Comparison of ENCODE assay signal across 8 cellular contexts in the genomic region with DNA sequence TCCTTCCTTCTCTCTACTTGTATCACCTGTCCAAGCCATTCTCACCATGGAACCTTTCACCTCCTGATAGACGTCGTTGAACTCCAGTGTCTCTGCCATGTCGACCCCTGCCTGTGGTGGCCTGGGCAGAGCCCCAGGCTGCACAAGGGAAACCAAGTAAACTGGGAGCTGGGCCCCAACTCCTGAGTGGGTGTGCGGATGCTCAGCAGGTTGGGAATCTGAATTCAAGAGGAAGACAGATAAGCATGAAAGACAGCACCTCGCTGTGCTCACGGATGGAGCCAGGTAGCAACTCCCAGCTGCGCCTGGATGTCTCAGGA. TPM values are rescaled to one million over a fixed set of nuclear protein-coding genes. Genes with fewer than 3 reads are reported as not detected.
A peak's percentile ranks its signal among the peaks of the same experiment; 100 is the strongest.
DNase-seq lines count a peak whose midpoint lies in the region; ATAC-seq, FAIRE-seq and TF ChIP-seq lines count a peak whose summit lies in the region.

No MANE protein-coding gene starts in this region.

- intact Hi-C loops in pancreas (cut with DNase I) = no loop called here

- H3K9ac ChIP-seq in Karpas-422 (ENCODE audit: low read length) = peak overlapping the region; percentile 97
- peak overlapping the region; percentile 63 for H3K9ac ChIP-seq in endodermal cell (ENCODE audit: extremely low read depth, low read length, poor library complexity, severe bottlenecking)

- H3K9me2 ChIP-seq in Karpas-422 (replicated peaks; ENCODE audit: insufficient read depth, low read length) = no peaks in the 10 kb centered on the region

- no peak overlapping the region for H2AFZ ChIP-seq in Karpas-422 (ENCODE audit: low read length)

- peaks cover 39% of the 10 kb centered on the region for H3K79me2 ChIP-seq in Karpas-422 (ENCODE audit: low read length)

- peaks cover 44% of the 10 kb centered on the region for H3K36me3 Mint-ChIP-seq in endodermal cell (ENCODE audit: low read depth)

- H3K4me3 ChIP-seq in Karpas-422 (ENCODE audit: low read length) (peak overlapping the region; percentile 84), endodermal cell (ENCODE audit: low read length) (peak overlapping the region; percentile 90), pancreas (peak overlapping the region; percentile 82 to 94 (median 84))

- H3K4me1 Mint-ChIP-seq in endodermal cell = peaks cover 20% of the 10 kb centered on the region

- H3K36me3 ChIP-seq in Karpas-422 (ENCODE audit: insufficient read depth, low read length) = peaks cover 41% of the 10 kb centered on the region
- peaks cover 43% of the 10 kb centered on the region for H3K36me3 ChIP-seq in endodermal cell (ENCODE audit: control insufficient read depth, insufficient read depth, low read length)
- H3K36me3 ChIP-seq in pancreas = peaks cover 0 to 28% (median 28%) of the 10 kb centered on the region in 3 donors

- no peak for TF ChIP-seq CTCF in endodermal cell (conservative IDR thresholded peaks at IDR 0.05)
- TF ChIP-seq CTCF in pancreas (IDR thresholded peaks at IDR 0.05) = no peak
- TF ChIP-seq CTCF in GM13977 (IDR thresholded peaks at IDR 0.05; ENCODE audit: extremely low read depth, insufficient read depth, missing control alignments) = no peak

- H3K9me3 ChIP-seq in Karpas-422 (ENCODE audit: low read length) (no peaks in the 10 kb centered on the region), endodermal cell (ENCODE audit: control insufficient read depth, low read length) (no peaks in the 10 kb centered on the region), pancreas (no peaks in the 10 kb centered on the region)

- H4K20me1 ChIP-seq in Karpas-422 (ENCODE audit: insufficient read depth, low read depth, low read length) = no peaks in the 10 kb centered on the region; the same call in 1 of the 2 replicates

- peaks cover 31% of the 10 kb centered on the region for H3K4me1 ChIP-seq in Karpas-422 (ENCODE audit: low read length)
- no peaks in the 10 kb centered on the region for H3K4me1 ChIP-seq in endodermal cell (ENCODE audit: control insufficient read depth, insufficient read depth, low read length)
- peaks cover 3 to 9% (median 4%) of the 10 kb centered on the region in 3 donors for H3K4me1 ChIP-seq in pancreas

- 9 to 17% methylated on average over 4 to 7 of the region's 7 CpGs for WGBS in endodermal cell (ENCODE audit: insufficient coverage in 1 of 2, insufficient read length in 1 of 2), 2 experiments
- WGBS in pancreas, 2 donors = 2 to 4% methylated on average over 7 of the region's 7 CpGs

- H3K27me3 ChIP-seq in Karpas-422 (ENCODE audit: low read length) = no peaks in the 10 kb centered on the region
- H3K27me3 ChIP-seq in endodermal cell (ENCODE audit: control insufficient read depth, insufficient read depth, low read length, poor library complexity, severe bottlenecking) = no peaks in the 10 kb centered on the region
- no peaks in the 10 kb centered on the region for H3K27me3 ChIP-seq in pancreas

- H3K27ac ChIP-seq in Karpas-422 (ENCODE audit: low read length) = peak overlapping the region; percentile 60; the same call in 1 of the 2 replicates
- H3K27ac ChIP-seq in endodermal cell (ENCODE audit: low read depth, low read length) = no peak overlapping the region
- H3K27ac ChIP-seq in pancreas = peak overlapping the region in 3 of 4 donors; percentile 65 to 78 (median 68)

- no peak for ATAC-seq in pancreas

- TF ChIP-seq POLR2A in GM12891 (IDR thresholded peaks at IDR 0.05; ENCODE audit: low read depth, low read length) = no peak

- H3K27me3 Mint-ChIP-seq in endodermal cell (ENCODE audit: insufficient read depth) = peaks cover 16% of the 10 kb centered on the region

- H3K9me3 Mint-ChIP-seq in endodermal cell = no peaks in the 10 kb centered on the region

- H3K27ac Mint-ChIP-seq in endodermal cell = peak overlapping the region; percentile 88

- H3K4me3 Mint-ChIP-seq in endodermal cell = peak overlapping the region; percentile 74

- DNase-seq in GM12891 (ENCODE audit: insufficient read length, low spot score) = no peak
- no peak for DNase-seq in Karpas-422
- no peak for DNase-seq in endodermal cell
- DNase-seq in pancreas = no peak
- no peak for DNase-seq in NCI-H2171 treated with DMSO at 0.1 percent for 48 hours (lab: John Stamatoyannopoulos, UW)
- DNase-seq in frontal cortex (ENCODE audit: low spot score in 2 of 2) = no peak
- DNase-seq in GM13977 (ENCODE audit: low spot score) = no peak
- no peak for DNase-seq in stimulated activated CD4-positive, alpha-beta T cell treated with anti-CD3 and anti-CD28 coated beads, Interleukin-15, amount 100 ng/mL, for 24 hours

- in situ Hi-C loops in GM13977 (cut with MboI; ENCODE audit: low pct_unique_long_range_greater_than_20kb, low sequenced_read_pairs, unreplicated experiment) = no loop called here

- peak overlapping the region; percentile 94 for H3K4me2 ChIP-seq in Karpas-422 (ENCODE audit: low read depth, low read length, poor library complexity, severe bottlenecking)

- FAIRE-seq in GM12891 (lab: Jason Lieb, UNC) (peak; percentile 77), pancreas (lab: Jason Lieb, UNC) (no peak), frontal cortex (lab: Jason Lieb, UNC) (no peak)

TF ChIP-seq in GM12891, 5 proteins besides CTCF, POLR2A, EP300 and RAD21:
- no peak for TF ChIP-seq PAX5 (IDR thresholded peaks at IDR 0.05; ENCODE audit: insufficient read depth, low read length, severe bottlenecking)
- peak; percentile 27; the same call in 1 of the 2 replicates for TF ChIP-seq POU2F2 (IDR thresholded peaks at IDR 0.05; ENCODE audit: low read depth, low read length)
- no peak for TF ChIP-seq SPI1 (IDR thresholded peaks at IDR 0.05; ENCODE audit: low read depth, low read length)

RNA-seq across cellular contexts. Expression of a gene that starts 0.7 kb away (rescaled TPM):
- polyA plus RNA-seq in GM12891 (2012; ENCODE audit: low read depth, missing spikeins) = 89.8 TPM
- 79.9 and 111 TPM in 2 replicates for total RNA-seq in Karpas-422 (2014; rRNA removed; shearing (Covaris generic); ENCODE audit: low replicate concordance)
- total RNA-seq in endodermal cell (100 to 1,000 TPM; 145 to 182 TPM), pancreas (10 to 100 TPM; 35.3 to 61.9 (median 45.4) TPM), frontal cortex (53.8 TPM)
- 235 TPM for polyA plus RNA-seq in endodermal cell (2013, experiment 1 of 2)
- polyA plus RNA-seq in endodermal cell (2013, experiment 2 of 2) = 227 TPM
- polyA plus RNA-seq in pancreas = 10 to 100 TPM; 20.5 to 41.8 TPM

RNA-seq across cellular contexts. Expression of a gene that starts 3.2 kb away (rescaled TPM):
- not detected for polyA plus RNA-seq in GM12891 (2012; ENCODE audit: low read depth, missing spikeins)
- not detected in 2 replicates for total RNA-seq in Karpas-422 (2014; rRNA removed; shearing (Covaris generic); ENCODE audit: low replicate concordance)
- total RNA-seq in endodermal cell (not detected), pancreas (under 1 TPM in 2 of 6 donors, not detected in 4; 0.16 TPM), frontal cortex (not detected)
- 45.8 TPM for polyA plus RNA-seq in endodermal cell (2013, experiment 1 of 2)
- 37.0 TPM for polyA plus RNA-seq in endodermal cell (2013, experiment 2 of 2)
- under 1 TPM in 1 of 2 donors, not detected in 1; 0.07 TPM for polyA plus RNA-seq in pancreas

RNA-seq across cellular contexts. Expression of a gene that starts 10.2 kb away (rescaled TPM):
- 6.6 TPM for polyA plus RNA-seq in GM12891 (2012; ENCODE audit: low read depth, missing spikeins)
- 11.6 and 21.9 TPM in 2 replicates for total RNA-seq in Karpas-422 (2014; rRNA removed; shearing (Covaris generic); ENCODE audit: low replicate concordance)
- total RNA-seq in endodermal cell (10 to 100 TPM; 60.4 to 73.8 TPM), pancreas (100 to 1,000 TPM in 1 of 6 donors, 10 to 100 TPM in 5; 63.4 to 109 (median 77.3) TPM), frontal cortex (20.0 TPM)
- 107 TPM for polyA plus RNA-seq in endodermal cell (2013, experiment 1 of 2)
- polyA plus RNA-seq in endodermal cell (2013, experiment 2 of 2) = 101 TPM
- polyA plus RNA-seq in pancreas = 100 to 1,000 TPM; 111 to 172 TPM

RNA-seq across cellular contexts. Expression of a gene that starts 46.0 kb away (rescaled TPM):
- polyA plus RNA-seq in GM12891 (2012; ENCODE audit: low read depth, missing spikeins) = not detected
- total RNA-seq in Karpas-422 (2014; rRNA removed; shearing (Covaris generic); ENCODE audit: low replicate concordance) = not detected in 2 replicates
- not detected for total RNA-seq in endodermal cell
- not detected for polyA plus RNA-seq in endodermal cell (2013, experiment 1 of 2)
- not detected for polyA plus RNA-seq in endodermal cell (2013, experiment 2 of 2)
- total RNA-seq in pancreas = not detected
- not detected for polyA plus RNA-seq in pancreas
- total RNA-seq in frontal cortex = not detected

RNA-seq across cellular contexts. Expression of a gene that starts 55.5 kb away (rescaled TPM):
- polyA plus RNA-seq in GM12891 (2012; ENCODE audit: low read depth, missing spikeins) = 0.85 TPM
- not detected in 2 replicates for total RNA-seq in Karpas-422 (2014; rRNA removed; shearing (Covaris generic); ENCODE audit: low replicate concordance)
- under 1 TPM in 1 of 2 donors, not detected in 1; 0.42 TPM for total RNA-seq in endodermal cell
- polyA plus RNA-seq in endodermal cell (2013, experiment 1 of 2) = not detected
- polyA plus RNA-seq in endodermal cell (2013, experiment 2 of 2) = not detected
- not detected for total RNA-seq in pancreas
- polyA plus RNA-seq in pancreas = under 1 TPM; 0.57 to 0.96 TPM
- total RNA-seq in frontal cortex = not detected
